ENCODE assay signal across 22 cellular contexts in genomic region chr6:99099243-99099642, GRCh38.
"Had no signal": no experiment of that assay in that cellular context is flagged by ENCODE, and none has a peak within 500 bp of the region (broad histone marks: within the 10 kb centered on the region; RNA-seq: fewer than 3 reads in every experiment).

No MANE protein-coding gene starts in this region.

- H3K9me3 Mint-ChIP-seq: T-cell had no signal

- H3K27ac Mint-ChIP-seq: T-cell had no signal

- H3K27ac ChIP-seq: RWPE1 had no signal

- H3K36me3 Mint-ChIP-seq: T-cell had no signal

- H3K9me3 ChIP-seq: MG63, SK-N-SH had no signal

- H3K4me1 Mint-ChIP-seq: T-cell had no signal

- H3K36me3 ChIP-seq: MG63 had no signal

- H3K4me3 Mint-ChIP-seq: T-cell had no signal

- H3K4me3 ChIP-seq: MG63 had no signal

- DNase-seq: IMR-90, Karpas-422, KG1, MG63, NCI-H1092, NCI-H1105 treated with DMSO at 0.1 percent for 48 hours, NCI-H1436, NCI-H187 treated with DMSO at 0.1 percent for 48 hours, NCI-H2029 treated with DMSO at 0.1 percent for 48 hours, NCI-H2171 treated with DMSO at 0.1 percent for 48 hours, NCI-H345, NCI-H446 treated with DMSO at 0.1 percent for 48 hours, NCI-H524 treated with DMSO at 0.1 percent for 48 hours, NCI-H69, NCI-H774, SHP77, SK-N-SH, SW 1271, T-cell had no signal

- ATAC-seq: HepG2, Panc1, T-cell had no signal
